In the genomic region with DNA sequence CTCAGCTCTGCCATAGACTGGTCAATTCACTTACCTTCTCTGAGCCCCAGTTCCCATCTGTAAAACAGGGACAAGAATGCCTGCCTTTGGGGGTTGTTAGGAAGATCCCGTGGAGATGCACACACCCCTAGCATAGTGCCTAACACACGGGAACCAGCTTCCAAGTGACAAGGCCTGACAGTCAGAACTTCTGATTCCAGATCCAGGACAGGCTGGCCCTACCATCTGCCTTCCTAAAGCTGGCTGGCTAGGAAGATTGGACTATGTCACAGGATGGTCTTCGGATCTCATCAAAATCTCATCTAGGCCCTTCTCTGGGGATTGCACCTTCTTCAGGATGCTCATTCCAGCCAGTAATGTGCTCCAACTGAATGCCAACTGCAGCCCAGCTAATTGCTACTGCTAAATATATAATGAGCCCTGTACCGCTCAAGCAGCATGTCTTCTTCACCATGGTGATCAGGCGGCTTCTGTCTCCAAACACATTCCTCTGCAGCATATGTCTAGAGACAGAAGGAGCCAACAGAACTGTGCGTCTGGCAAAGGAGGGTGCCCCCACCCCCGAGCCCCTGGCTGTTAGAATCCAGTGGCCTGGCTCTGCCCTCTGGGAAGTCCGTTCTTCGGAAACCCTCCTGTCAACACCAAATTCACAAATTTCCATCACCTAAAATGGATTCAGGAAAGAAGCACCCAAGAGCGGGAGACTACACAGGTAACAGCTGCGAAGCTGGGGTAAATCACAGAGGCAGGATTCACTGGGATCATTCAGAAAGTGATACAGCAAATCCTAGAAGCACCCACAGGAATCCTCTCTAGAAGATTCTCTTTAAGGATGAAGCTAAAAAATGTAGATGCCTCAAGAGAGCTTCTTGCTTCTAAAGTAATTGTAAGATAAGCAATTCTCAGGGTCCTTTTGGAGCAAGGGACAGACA, we compare ENCODE assay signal across 19 cellular contexts.
DNase-seq lines count a peak whose midpoint lies in the region; ATAC-seq and FAIRE-seq lines count a peak whose summit lies in the region.
"Had no signal": no experiment of that assay in that cellular context is flagged by ENCODE, and none has a peak within 500 bp of the region (broad histone marks: within the 10 kb centered on the region; RNA-seq: fewer than 3 reads in every experiment).

No MANE protein-coding gene starts in this region.

- H3K27me3 ChIP-seq in neuronal stem cell (ENCODE audit: control insufficient read depth in 3 of 3, insufficient read depth in 3 of 3, low read depth in 1 of 3, low read length in 3 of 3), result peaks cover 0 to 4% (median 0%) of the 10 kb centered on the region in 3 experiments
- H3K27me3 ChIP-seq: MG63 had no signal

- H2BK15ac ChIP-seq in neuronal stem cell (ENCODE audit: low read length), result no peak overlapping the region

- H3K4me1 ChIP-seq in neuronal stem cell (ENCODE audit: control insufficient read depth in 2 of 2, insufficient read depth in 1 of 2, low read depth in 1 of 2, low read length in 2 of 2), result peaks cover 3 to 5% of the 10 kb centered on the region in 2 donors
- H3K4me1 ChIP-seq: Caco-2 had no signal

- H3K27ac ChIP-seq in neuronal stem cell (replicated peaks; ENCODE audit: low read length), result no peak overlapping the region
- H3K27ac ChIP-seq: RWPE1 had no signal

- H3K14ac ChIP-seq in neuronal stem cell (ENCODE audit: low read length), result no peak overlapping the region

- H2AK5ac ChIP-seq in neuronal stem cell (ENCODE audit: low read depth, low read length), result no peak overlapping the region

- H2AFZ ChIP-seq in neuronal stem cell (ENCODE audit: low read length), result peak overlapping the region; percentile 30

- peaks cover 12% of the 10 kb centered on the region for H3K27me3 Mint-ChIP-seq in stimulated activated memory B cell treated with anti-CD40 and anti-IgM and Interleukin-4, amounts not matched to agents 10 μg/mL and 1 μg/mL and 100 μg/mL, for 72 hours

- H3K27ac Mint-ChIP-seq in stimulated activated memory B cell treated with anti-CD40 and anti-IgM and Interleukin-4, amounts not matched to agents 10 μg/mL and 1 μg/mL and 100 μg/mL, for 72 hours, result no peak overlapping the region

- peak; percentile 88 for DNase-seq in DMS 273 (lab: John Stamatoyannopoulos, UW; ENCODE audit: unreplicated experiment)
- DNase-seq in HTR-8/SVneo (ENCODE audit: insufficient read length, low spot score), result no peak
- DNase-seq in cerebellar cortex (ENCODE audit: low spot score), result peak; percentile 72
- DNase-seq in neuronal stem cell (ENCODE audit: low spot score), result no peak
- no peak for DNase-seq in activated T-cell treated with anti-CD3 and anti-CD28 coated beads, Interleukin-2, amount 50 U/mL, for 48 hours
- no peak for DNase-seq in COLO668 (lab: John Stamatoyannopoulos, UW; ENCODE audit: unreplicated experiment)
- DNase-seq: AML-193, Caco-2, DMS79, Karpas-422, MG63, NCI-H1092 treated with DMSO at 0.1 percent for 48 hours, NCI-H187 treated with DMSO at 0.1 percent for 48 hours, NCI-H510A, NCI-H82, PC-3 had no signal

- no peaks in the 10 kb centered on the region for H3K36me3 ChIP-seq in neuronal stem cell (replicated peaks in 1 of 2; ENCODE audit: control insufficient read depth in 2 of 2, insufficient read depth in 2 of 2, low read length in 2 of 2)
- H3K36me3 ChIP-seq: MG63 had no signal

- H2BK5ac ChIP-seq in neuronal stem cell (ENCODE audit: low read length), result no peak overlapping the region

- no peaks in the 10 kb centered on the region for H3K4me1 Mint-ChIP-seq in stimulated activated memory B cell treated with anti-CD40 and anti-IgM and Interleukin-4, amounts not matched to agents 10 μg/mL and 1 μg/mL and 100 μg/mL, for 72 hours

- H3K9me3 ChIP-seq in neuronal stem cell (replicated peaks in 1 of 2; ENCODE audit: control insufficient read depth in 2 of 2, insufficient read depth in 1 of 2, low read depth in 1 of 2, low read length in 2 of 2), result no peaks in the 10 kb centered on the region
- H3K9me3 ChIP-seq: Caco-2, MG63 had no signal

- no peak overlapping the region for H3K4ac ChIP-seq in neuronal stem cell (ENCODE audit: low read length)

- no peak overlapping the region for H3K4me2 ChIP-seq in neuronal stem cell (ENCODE audit: insufficient read depth, low read length, poor library complexity, severe bottlenecking)

- H2BK12ac ChIP-seq in neuronal stem cell (ENCODE audit: low read length), result no peak overlapping the region

- H2BK120ac ChIP-seq in neuronal stem cell (ENCODE audit: low read depth, low read length), result no peak overlapping the region

- no peak overlapping the region for H3K9ac ChIP-seq in neuronal stem cell (ENCODE audit: low read depth, low read length, poor library complexity)

- ATAC-seq in stimulated activated memory B cell treated with anti-CD40 and anti-IgM and Interleukin-4, amounts not matched to agents 10 μg/mL and 1 μg/mL and 100 μg/mL, for 72 hours, result no peak
- ATAC-seq in GM18858 (IDR thresholded peaks at IDR 0.05; ENCODE audit: unreplicated experiment), result no peak
- ATAC-seq: PC-3 had no signal

- H3K4me3 ChIP-seq in neuronal stem cell (ENCODE audit: low read length in 2 of 2), result no peak overlapping the region
- H3K4me3 ChIP-seq: MG63 had no signal

- peaks cover 4% of the 10 kb centered on the region for H3K9me3 Mint-ChIP-seq in stimulated activated memory B cell treated with anti-CD40 and anti-IgM and Interleukin-4, amounts not matched to agents 10 μg/mL and 1 μg/mL and 100 μg/mL, for 72 hours

- H3K36me3 Mint-ChIP-seq in stimulated activated memory B cell treated with anti-CD40 and anti-IgM and Interleukin-4, amounts not matched to agents 10 μg/mL and 1 μg/mL and 100 μg/mL, for 72 hours, result no peaks in the 10 kb centered on the region

- no peak overlapping the region for H4K91ac ChIP-seq in neuronal stem cell (ENCODE audit: low read depth, low read length, poor library complexity)

- no peak overlapping the region for H4K8ac ChIP-seq in neuronal stem cell (ENCODE audit: low read depth, low read length)

- no CpG with 5 or more reads among the region's 11 CpGs for WGBS in neuronal stem cell (ENCODE audit: extremely low coverage in 2 of 2, insufficient read length in 2 of 2, insufficient replicate concordance in 1 of 2), 2 donors

- FAIRE-seq in HTR-8/SVneo (lab: Jason Lieb, UNC), result peak; percentile 72

- H3K79me1 ChIP-seq in neuronal stem cell (ENCODE audit: low read depth, low read length), result no peaks in the 10 kb centered on the region

- H3K18ac ChIP-seq in neuronal stem cell (ENCODE audit: low read length), result no peak overlapping the region

- H3K23ac ChIP-seq in neuronal stem cell (ENCODE audit: low read depth, low read length, poor library complexity), result no peak overlapping the region

- no peak overlapping the region for H3K4me3 Mint-ChIP-seq in stimulated activated memory B cell treated with anti-CD40 and anti-IgM and Interleukin-4, amounts not matched to agents 10 μg/mL and 1 μg/mL and 100 μg/mL, for 72 hours

Comparison
In these comparisons a context has a peak if more than half of its experiments do, and no peak if none do; other contexts are left out.
1. DNase-seq: peak in DMS 273 (single experiment) and cerebellar cortex (single experiment); none in HTR-8/SVneo (single experiment), neuronal stem cell (single experiment), activated T-cell treated with anti-CD3 and anti-CD28 coated beads, Interleukin-2, amount 50 U/mL, for 48 hours (0 of 2) and COLO668 (single experiment).